In the genomic region with DNA sequence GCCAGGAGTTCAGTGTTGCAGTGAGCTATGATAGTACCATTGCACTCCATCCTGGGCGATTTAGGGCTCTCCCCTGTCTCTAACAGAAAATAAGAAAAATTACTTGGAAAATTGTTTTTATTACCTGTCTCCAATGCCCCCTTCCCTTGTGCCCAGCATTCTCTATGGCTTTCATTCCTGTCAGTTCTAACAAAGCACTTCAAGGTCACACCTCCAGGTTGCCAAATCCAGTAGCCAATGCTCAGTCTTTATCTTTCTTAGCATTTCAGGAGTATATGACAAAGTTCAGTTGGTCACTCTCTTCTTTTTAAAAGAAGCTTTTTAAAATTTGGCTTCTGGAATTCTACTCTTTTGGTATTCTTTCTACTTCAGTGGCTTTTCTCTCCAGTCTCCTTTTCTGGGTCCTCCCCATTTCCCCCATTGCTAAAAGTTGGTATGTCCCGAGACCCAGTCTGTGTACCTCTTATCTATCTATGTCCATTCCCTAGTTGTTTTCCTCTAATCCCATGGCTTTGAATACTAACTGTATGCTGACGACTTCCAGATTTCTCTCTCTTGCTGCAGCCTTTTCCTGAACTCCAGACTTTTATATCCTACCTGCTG, we compare ENCODE assay signal across 16 cellular contexts.
DNase-seq lines count a peak whose midpoint lies in the region; ATAC-seq and TF ChIP-seq lines count a peak whose summit lies in the region.
"Had no signal": no experiment of that assay in that cellular context is flagged by ENCODE, and none has a peak within 500 bp of the region (broad histone marks: within the 10 kb centered on the region; RNA-seq: fewer than 3 reads in every experiment).

No MANE protein-coding gene starts in this region.

- peaks cover 4% of the 10 kb centered on the region; the same call in 1 of the 2 replicates for H3K36me3 ChIP-seq in GM23248 (ENCODE audit: low read depth)
- H3K36me3 ChIP-seq in Karpas-422 (ENCODE audit: insufficient read depth, low read length): no peaks in the 10 kb centered on the region
- no peaks in the 10 kb centered on the region for H3K36me3 ChIP-seq in esophagus muscularis mucosa
- H3K36me3 ChIP-seq in trophoblast cell (ENCODE audit: control insufficient read depth in 1 of 2, insufficient read depth in 2 of 2, low read length in 2 of 2): no peaks in the 10 kb centered on the region
- H3K36me3 ChIP-seq: BE2C had no signal

- H2BK120ac ChIP-seq in trophoblast cell (ENCODE audit: insufficient read depth, low read length, poor library complexity): no peak overlapping the region

- peaks cover 93% of the 10 kb centered on the region for H3K4me1 ChIP-seq in GM23248 (ENCODE audit: insufficient read depth)
- peaks cover 5% of the 10 kb centered on the region for H3K4me1 ChIP-seq in Karpas-422 (ENCODE audit: low read length)
- peaks cover 49 to 98% (median 94%) of the 10 kb centered on the region in 4 donors for H3K4me1 ChIP-seq in esophagus muscularis mucosa
- H3K4me1 ChIP-seq in trophoblast cell (ENCODE audit: control insufficient read depth in 1 of 2, insufficient read depth in 2 of 2, low read length in 2 of 2): peaks cover 3 to 14% of the 10 kb centered on the region in 2 experiments

- H2AFZ ChIP-seq in GM23248: no peak overlapping the region
- no peak overlapping the region for H2AFZ ChIP-seq in Karpas-422 (ENCODE audit: low read length)
- no peak overlapping the region for H2AFZ ChIP-seq in trophoblast cell (ENCODE audit: insufficient read depth, low read length, poor library complexity)

- no peak for TF ChIP-seq POLR2A in esophagus muscularis mucosa (IDR thresholded peaks at IDR 0.05; ENCODE audit: low read depth)

- H4K91ac ChIP-seq in trophoblast cell (ENCODE audit: low read depth, low read length): no peak overlapping the region

- H4K20me1 ChIP-seq in GM23248 (ENCODE audit: insufficient read depth) (peaks cover 24% of the 10 kb centered on the region), Karpas-422 (ENCODE audit: insufficient read depth, low read depth, low read length) (peaks cover 7% of the 10 kb centered on the region; the same call in 1 of the 2 replicates)

- H4K12ac ChIP-seq in trophoblast cell (ENCODE audit: low read depth, low read length): no peak overlapping the region

- no peak overlapping the region for H3K23ac ChIP-seq in trophoblast cell (ENCODE audit: low read length)

- no peak overlapping the region for H3K14ac ChIP-seq in trophoblast cell (ENCODE audit: low read length)

- H3K9me2 ChIP-seq in GM23248 (ENCODE audit: insufficient read depth) (no peaks in the 10 kb centered on the region), Karpas-422 (replicated peaks; ENCODE audit: insufficient read depth, low read length) (no peaks in the 10 kb centered on the region)

- no peak for ATAC-seq in GM18519 (IDR thresholded peaks at IDR 0.05; ENCODE audit: low FRiP score, unreplicated experiment)

- H3K4me3 ChIP-seq in GM23248 (no peak overlapping the region), Karpas-422 (ENCODE audit: low read length) (no peak overlapping the region), esophagus muscularis mucosa (no peak overlapping the region), trophoblast cell (ENCODE audit: low read depth, low read length) (no peak overlapping the region)

- in situ Hi-C loops in GM23248 (cut with MboI): no loop called here

- no peak overlapping the region for H3K18ac ChIP-seq in trophoblast cell (ENCODE audit: low read length)

- DNase-seq in GM23248 (no peak), Karpas-422 (peak; percentile 24), esophagus muscularis mucosa (ENCODE audit: extremely low spot score) (no peak), trophoblast cell (no peak), HT-29 (ENCODE audit: low spot score) (no peak), A172 (ENCODE audit: low spot score) (no peak), NCI-H1436 treated with DMSO at 0.1 percent for 48 hours (lab: John Stamatoyannopoulos, UW) (no peak)
- DNase-seq: BE2C; CD4-positive, alpha-beta memory T cell; NCI-H1105 treated with DMSO at 0.1 percent for 48 hours; NCI-H187 treated with DMSO at 0.1 percent for 48 hours; NCI-H2171 treated with DMSO at 0.1 percent for 48 hours; NCI-H82; SIG-M5 had no signal

- no peak for TF ChIP-seq CTCF in esophagus muscularis mucosa (IDR thresholded peaks at IDR 0.05)

- H3K9ac ChIP-seq in GM23248 (no peak overlapping the region), Karpas-422 (ENCODE audit: low read length) (no peak overlapping the region), trophoblast cell (ENCODE audit: low read length) (no peak overlapping the region)
- H3K9ac ChIP-seq: KMS-11 had no signal

- H2BK5ac ChIP-seq in trophoblast cell (ENCODE audit: low read depth, low read length, poor library complexity): no peak overlapping the region

- peaks cover 95% of the 10 kb centered on the region for H3K79me2 ChIP-seq in GM23248 (ENCODE audit: insufficient read depth)
- H3K79me2 ChIP-seq in Karpas-422 (ENCODE audit: low read length): no peaks in the 10 kb centered on the region
- H3K79me2 ChIP-seq in trophoblast cell (ENCODE audit: control insufficient read depth, insufficient read depth, low read length, poor library complexity): no peaks in the 10 kb centered on the region

- no peak for TF ChIP-seq EP300 in esophagus muscularis mucosa (IDR thresholded peaks at IDR 0.05)

- H3K27ac ChIP-seq in GM23248: peak overlapping the region; percentile 78
- no peak overlapping the region for H3K27ac ChIP-seq in Karpas-422 (ENCODE audit: low read length)
- H3K27ac ChIP-seq in esophagus muscularis mucosa (replicated peaks in 1 of 4): peak overlapping the region; percentile 1 to 30 (median 12)
- peak overlapping the region; percentile 58 for H3K27ac ChIP-seq in trophoblast cell (ENCODE audit: low read depth, low read length)
- H3K27ac ChIP-seq: KMS-11 had no signal

- H2BK12ac ChIP-seq in trophoblast cell (ENCODE audit: low read length): peak overlapping the region; percentile 53

- H2AK5ac ChIP-seq in trophoblast cell (ENCODE audit: low read length): no peak overlapping the region

- no peak overlapping the region for H4K8ac ChIP-seq in trophoblast cell (ENCODE audit: low read depth, low read length)

- H3K9me3 ChIP-seq in GM23248 (ENCODE audit: low read depth) (no peaks in the 10 kb centered on the region), Karpas-422 (ENCODE audit: low read length) (no peaks in the 10 kb centered on the region), esophagus muscularis mucosa (no peaks in the 10 kb centered on the region), trophoblast cell (ENCODE audit: insufficient read depth, low read depth, low read length) (no peaks in the 10 kb centered on the region)
- H3K9me3 ChIP-seq: BE2C had no signal

- WGBS in GM23248 (ENCODE audit: low coverage in 1 of 2, low lambda C conversion rate in 2 of 2, missing lambda C conversion rate in 2 of 2), 2 experiments: 95 to 98% methylated on average over 3 of the region's 3 CpGs
- 88% methylated on average over 3 of the region's 3 CpGs for WGBS in esophagus muscularis mucosa
- WGBS in trophoblast cell (ENCODE audit: extremely low coverage, insufficient coverage, insufficient read length): no CpG with 5 or more reads among the region's 3 CpGs

- H3K4ac ChIP-seq in trophoblast cell (ENCODE audit: low read depth, low read length): no peak overlapping the region

- H3K27me3 ChIP-seq in GM23248 (replicated peaks; ENCODE audit: insufficient read depth) (no peaks in the 10 kb centered on the region), Karpas-422 (ENCODE audit: low read length) (no peaks in the 10 kb centered on the region), esophagus muscularis mucosa (no peaks in the 10 kb centered on the region), trophoblast cell (ENCODE audit: insufficient read depth, low read length) (no peaks in the 10 kb centered on the region)
- H3K27me3 ChIP-seq: BE2C had no signal

- peaks cover 81% of the 10 kb centered on the region for H3F3A ChIP-seq in GM23248 (ENCODE audit: insufficient read depth)

- intact Hi-C loops in esophagus muscularis mucosa (cut with DNase I): no loop called here

- H3K79me1 ChIP-seq in trophoblast cell (ENCODE audit: low read length): no peaks in the 10 kb centered on the region

- H3K4me2 ChIP-seq in GM23248 (ENCODE audit: unreplicated experiment) (peak overlapping the region; percentile 33), Karpas-422 (ENCODE audit: low read depth, low read length, poor library complexity, severe bottlenecking) (no peak overlapping the region), trophoblast cell (ENCODE audit: low read length) (no peak overlapping the region)
- H3K4me2 ChIP-seq: KMS-11 had no signal
